8 cellular contexts compared by ENCODE assay signal in the genomic region with DNA sequence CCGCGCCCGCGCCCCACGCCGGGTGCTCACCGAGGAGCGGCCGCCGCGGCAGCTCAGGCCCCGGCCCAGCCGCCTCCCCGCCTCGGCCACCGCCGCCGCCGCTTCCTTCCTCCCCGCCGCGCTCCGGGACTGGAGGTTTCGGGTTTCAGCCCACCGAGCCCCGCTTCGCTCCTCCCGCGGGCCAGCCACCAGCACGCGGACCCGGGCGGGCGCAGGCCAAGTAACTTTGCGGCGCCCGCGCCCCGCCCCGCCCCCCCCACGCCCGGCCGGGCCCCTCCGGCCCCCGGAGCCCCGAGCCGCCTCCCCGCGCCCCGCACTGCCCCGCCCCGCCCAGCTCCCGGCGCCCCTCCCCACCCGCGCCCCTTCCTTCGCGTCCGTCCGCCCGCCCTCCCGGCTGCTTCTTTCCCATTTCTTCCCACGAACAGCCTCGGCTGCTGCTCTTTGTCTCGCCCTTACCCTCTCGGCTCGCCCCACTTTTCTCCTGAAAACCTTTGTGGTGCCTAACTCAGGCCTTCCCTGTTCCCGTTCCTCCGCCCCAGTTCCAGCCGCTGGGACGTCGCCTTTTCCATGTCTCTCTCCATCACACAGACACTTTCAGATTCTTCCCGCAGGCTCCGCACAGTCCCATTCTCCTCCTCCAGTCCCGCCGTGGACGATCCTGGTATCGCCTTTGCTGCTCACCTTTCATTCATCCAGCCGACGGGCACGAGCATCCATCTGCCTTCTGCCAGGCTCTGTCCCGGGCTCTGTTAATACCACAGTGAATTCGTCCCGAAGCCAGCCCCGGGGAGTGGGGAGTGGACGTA. TPM values are rescaled to one million over a fixed set of nuclear protein-coding genes. Genes with fewer than 3 reads are reported as not detected.
A peak's percentile ranks its signal among the peaks of the same experiment; 100 is the strongest.
DNase-seq lines count a peak whose midpoint lies in the region; ATAC-seq, FAIRE-seq and TF ChIP-seq lines count a peak whose summit lies in the region.

A gene with protein sequence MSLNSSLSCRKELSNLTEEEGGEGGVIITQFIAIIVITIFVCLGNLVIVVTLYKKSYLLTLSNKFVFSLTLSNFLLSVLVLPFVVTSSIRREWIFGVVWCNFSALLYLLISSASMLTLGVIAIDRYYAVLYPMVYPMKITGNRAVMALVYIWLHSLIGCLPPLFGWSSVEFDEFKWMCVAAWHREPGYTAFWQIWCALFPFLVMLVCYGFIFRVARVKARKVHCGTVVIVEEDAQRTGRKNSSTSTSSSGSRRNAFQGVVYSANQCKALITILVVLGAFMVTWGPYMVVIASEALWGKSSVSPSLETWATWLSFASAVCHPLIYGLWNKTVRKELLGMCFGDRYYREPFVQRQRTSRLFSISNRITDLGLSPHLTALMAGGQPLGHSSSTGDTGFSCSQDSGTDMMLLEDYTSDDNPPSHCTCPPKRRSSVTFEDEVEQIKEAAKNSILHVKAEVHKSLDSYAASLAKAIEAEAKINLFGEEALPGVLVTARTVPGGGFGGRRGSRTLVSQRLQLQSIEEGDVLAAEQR (minus strand): TSS at position 222 of the 806 bp plus-strand sequence. CDS start 32,080 bp downstream, outside the sequence.

- H3K9me3 ChIP-seq in HUES64 (ENCODE audit: insufficient read depth, low read depth, low read length) (no peaks in the 10 kb centered on the region), T-helper 17 cell (ENCODE audit: control insufficient read depth, low read length, poor library complexity, severe bottlenecking) (no peaks in the 10 kb centered on the region), kidney (ENCODE audit: control insufficient read depth in 1 of 2, low read length in 2 of 2) (no peaks in the 10 kb centered on the region), smooth muscle cell (replicated peaks; ENCODE audit: low read depth) (no peaks in the 10 kb centered on the region)

- H3K4me2 ChIP-seq in smooth muscle cell, result peak within 1 kb of the TSS; percentile 99

- ATAC-seq in T-helper 17 cell, result peak; percentile 55
- no peak for ATAC-seq in GM21717 (IDR thresholded peaks at IDR 0.05; ENCODE audit: unreplicated experiment)

- H3K27me3 ChIP-seq in HUES64 (ENCODE audit: insufficient read depth, low read length) (peaks cover 30% of the 10 kb centered on the region), smooth muscle cell (ENCODE audit: low read depth) (no peaks in the 10 kb centered on the region)

- H3K9ac ChIP-seq in HUES64 (ENCODE audit: low read depth, low read length) (peak within 1 kb of the TSS; percentile 80), kidney (ENCODE audit: low read length in 2 of 2) (peak within 1 kb of the TSS; percentile 60 to 76), smooth muscle cell (ENCODE audit: low read depth) (peak within 1 kb of the TSS; percentile 61)

- H3K4me3 ChIP-seq in HUES64 (ENCODE audit: low read length) (peak within 1 kb of the TSS; percentile 73), kidney (ENCODE audit: low read length in 2 of 2) (peak within 1 kb of the TSS; percentile 76 to 78), smooth muscle cell (peak within 1 kb of the TSS; percentile 93)

- peak within 1 kb of the TSS; percentile 97 for H3K4me3 Mint-ChIP-seq in T-helper 17 cell

- peaks cover 11% of the 10 kb centered on the region for H3K79me2 ChIP-seq in smooth muscle cell (ENCODE audit: low read depth)

- H3K36me3 Mint-ChIP-seq in T-helper 17 cell (ENCODE audit: low read depth), result peaks cover 4% of the 10 kb centered on the region

- peaks cover 8% of the 10 kb centered on the region for H3F3A ChIP-seq in smooth muscle cell (ENCODE audit: low read depth)

- no peak for FAIRE-seq in kidney (lab: Jason Lieb, UNC)

- TF ChIP-seq CTCF in kidney (IDR thresholded peaks at IDR 0.05; ENCODE audit: borderline replicate concordance, extremely low read depth, insufficient read depth) (no peak), smooth muscle cell (IDR thresholded peaks at IDR 0.05; ENCODE audit: borderline replicate concordance, insufficient read depth, poor library complexity, severe bottlenecking) (no peak)

- H4K20me1 ChIP-seq in smooth muscle cell (ENCODE audit: low read depth), result peaks cover 28% of the 10 kb centered on the region

- H3K4me1 ChIP-seq in HUES64 (ENCODE audit: insufficient read depth, low read length) (no peaks in the 10 kb centered on the region; the same call in none of the 2 replicates), kidney (ENCODE audit: control insufficient read depth in 1 of 2, insufficient read depth in 1 of 2, low read depth in 1 of 2, low read length in 2 of 2) (peaks cover 5 to 9% of the 10 kb centered on the region in 2 donors), smooth muscle cell (ENCODE audit: low read depth) (peaks cover 11% of the 10 kb centered on the region)

- H3K27ac Mint-ChIP-seq in T-helper 17 cell, result peak within 1 kb of the TSS; percentile 90

- H2AFZ ChIP-seq in smooth muscle cell (ENCODE audit: low read depth), result peak within 1 kb of the TSS; percentile 99

- H3K27ac ChIP-seq in HUES64 (ENCODE audit: low read depth, low read length) (no peak within 1 kb of the TSS), cingulate gyrus (ENCODE audit: low read depth, low read length) (peak within 1 kb of the TSS; percentile 72), kidney (ENCODE audit: low read depth in 2 of 2, low read length in 2 of 2) (peak within 1 kb of the TSS; percentile 11 to 77), smooth muscle cell (ENCODE audit: low read depth) (peak within 1 kb of the TSS; percentile 60)

- WGBS in HUES64, result under 1% methylated on average over 84 of the region's 86 CpGs
- WGBS in smooth muscle cell (ENCODE audit: low lambda C conversion rate), result under 1% methylated on average over 34 of the region's 86 CpGs

- intact Hi-C loops in kidney (cut with DNase I), result no loop called here

- no peaks in the 10 kb centered on the region for H3K36me3 ChIP-seq in HUES64 (ENCODE audit: insufficient read depth, low read length)
- no peaks in the 10 kb centered on the region for H3K36me3 ChIP-seq in kidney (ENCODE audit: control insufficient read depth in 1 of 2, insufficient read depth in 2 of 2, low read length in 2 of 2)
- no peaks in the 10 kb centered on the region for H3K36me3 ChIP-seq in smooth muscle cell (ENCODE audit: low read depth)

- H3K4me1 Mint-ChIP-seq in T-helper 17 cell, result peaks cover 17% of the 10 kb centered on the region

- peaks cover 39% of the 10 kb centered on the region for H3K27me3 Mint-ChIP-seq in T-helper 17 cell

- DNase-seq in GDM1 (lab: John Stamatoyannopoulos, UW) (peak; percentile 29), T-helper 17 cell (peak in 2 of 3 donors; percentile 13 to 18), kidney (peak; percentile 79), smooth muscle cell (lab: John Stamatoyannopoulos, UW; ENCODE audit: unreplicated experiment) (peak; percentile 49)
- no peak for DNase-seq in effector CD4-positive, alpha-beta T cell

RNA-seq across cellular contexts. Expression of the gene that starts here (rescaled TPM):
- polyA plus RNA-seq in HUES64 (2013, experiment 1 of 2), result 8.7 TPM
- 11.5 TPM for polyA plus RNA-seq in HUES64 (2013, experiment 2 of 2)
- total RNA-seq in T-helper 17 cell, result under 1 TPM; 0.02 to 0.13 TPM
- 4.2 TPM for total RNA-seq in kidney
- polyA plus RNA-seq in kidney (ENCODE audit: insufficient read depth, low read depth, low replicate concordance), result 1.4 TPM
- 9.7 and 9.9 TPM in 2 replicates for total RNA-seq in smooth muscle cell
- polyA plus RNA-seq in smooth muscle cell, result 23.3 and 25.4 TPM in 2 replicates

Comparison
In these comparisons a context has a peak if more than half of its experiments do, and no peak if none do; other contexts are left out.
1. RNA of the gene that starts here (polyA plus RNA-seq): 23.3 to 25.4 TPM in smooth muscle cell; 1.4 TPM in kidney (single experiment); every median in the first group is over 10 times any median in the second.
2. Peak in DNase-seq and ATAC-seq in T-helper 17 cell; RNA of the gene not detected or under 1 TPM.
3. Peak in every context shown above with its lines, with median percentiles within 50 percentile points of each other: H3K4me3 ChIP-seq and H3K9ac ChIP-seq.